ENCODE assay signal across 11 cellular contexts in the genomic region with DNA sequence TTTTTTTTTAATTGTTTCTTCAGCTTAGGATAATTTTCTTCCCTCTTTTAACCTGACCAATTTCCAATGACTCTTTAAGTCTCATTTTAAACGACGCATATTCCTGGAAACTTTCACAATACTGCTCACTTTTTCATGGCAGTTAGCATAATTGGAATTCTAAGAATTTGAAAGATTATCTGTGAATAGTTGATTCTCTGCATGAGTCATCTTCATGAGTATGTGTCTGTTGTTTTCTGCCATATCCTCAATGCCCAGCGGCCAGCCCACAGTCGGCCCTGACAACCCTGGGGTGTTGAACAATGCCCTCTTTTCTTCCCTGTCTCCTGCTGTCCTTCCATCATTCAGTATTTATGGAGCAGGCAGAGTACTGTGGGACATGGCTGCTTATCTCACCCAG.
A peak's percentile ranks its signal among the peaks of the same experiment; 100 is the strongest.
DNase-seq lines count a peak whose midpoint lies in the region; ATAC-seq, FAIRE-seq and TF ChIP-seq lines count a peak whose summit lies in the region.
"Had no signal": no experiment of that assay in that cellular context is flagged by ENCODE, and none has a peak within 500 bp of the region (broad histone marks: within the 10 kb centered on the region; RNA-seq: fewer than 3 reads in every experiment).

No MANE protein-coding gene starts in this region.

- H3K27ac Mint-ChIP-seq in astrocyte (ENCODE audit: unreplicated experiment): peak overlapping the region; percentile 79
- H3K27ac Mint-ChIP-seq: activated CD4-positive, alpha-beta T cell treated with anti-CD3 and anti-CD28 coated beads, Interleukin-2, amount 10 ng/mL, durations not matched to agents 24 days and 14 days had no signal

- H3K4me1 ChIP-seq in astrocyte (ENCODE audit: insufficient read depth, low read length): no peaks in the 10 kb centered on the region
- H3K4me1 ChIP-seq in upper lobe of right lung: no peaks in the 10 kb centered on the region
- no peaks in the 10 kb centered on the region for H3K4me1 ChIP-seq in stomach

- H3K4me3 ChIP-seq in astrocyte (ENCODE audit: insufficient read depth, low read depth, low read length) (no peak overlapping the region), upper lobe of right lung (no peak overlapping the region), stomach (no peak overlapping the region)

- H3K27me3 ChIP-seq in astrocyte (ENCODE audit: insufficient read depth, low read length) (no peaks in the 10 kb centered on the region), upper lobe of right lung (no peaks in the 10 kb centered on the region), stomach (no peaks in the 10 kb centered on the region)

- TF ChIP-seq EP300 in stomach (IDR thresholded peaks at IDR 0.05): no peak

- H3K4me1 Mint-ChIP-seq in astrocyte (ENCODE audit: low read depth, unreplicated experiment): peaks cover 19% of the 10 kb centered on the region
- H3K4me1 Mint-ChIP-seq: activated CD4-positive, alpha-beta T cell treated with anti-CD3 and anti-CD28 coated beads, Interleukin-2, amount 10 ng/mL, durations not matched to agents 24 days and 14 days had no signal

- FAIRE-seq in astrocyte (lab: Jason Lieb, UNC): peak; percentile 5

- no peak overlapping the region for H3K27ac ChIP-seq in astrocyte (ENCODE audit: low read depth, low read length)
- no peak overlapping the region for H3K27ac ChIP-seq in upper lobe of right lung
- no peak overlapping the region for H3K27ac ChIP-seq in stomach

- no peaks in the 10 kb centered on the region for H3K9me3 Mint-ChIP-seq in astrocyte (ENCODE audit: unreplicated experiment)
- H3K9me3 Mint-ChIP-seq: activated CD4-positive, alpha-beta T cell treated with anti-CD3 and anti-CD28 coated beads, Interleukin-2, amount 10 ng/mL, durations not matched to agents 24 days and 14 days had no signal

- H3K79me2 ChIP-seq in astrocyte (ENCODE audit: insufficient read depth, low read length): no peaks in the 10 kb centered on the region

- H3K9ac ChIP-seq in astrocyte (ENCODE audit: low read length): no peak overlapping the region

- no peaks in the 10 kb centered on the region for H4K20me1 ChIP-seq in astrocyte (ENCODE audit: insufficient read depth, low read length)

- WGBS in stomach, 5 donors: 74 to 82% (median 81%) methylated on average over 4 of the region's 4 CpGs

- no peaks in the 10 kb centered on the region for H3K36me3 Mint-ChIP-seq in astrocyte (ENCODE audit: low read depth, unreplicated experiment)

- TF ChIP-seq CTCF in astrocyte (IDR thresholded peaks at IDR 0.05; ENCODE audit: insufficient read depth, low read depth, low read length): no peak
- no peak for TF ChIP-seq CTCF in upper lobe of right lung (IDR thresholded peaks at IDR 0.05)
- no peak for TF ChIP-seq CTCF in stomach (IDR thresholded peaks at IDR 0.05)

- H3K4me3 Mint-ChIP-seq in astrocyte (ENCODE audit: unreplicated experiment): no peak overlapping the region
- H3K4me3 Mint-ChIP-seq: activated CD4-positive, alpha-beta T cell treated with anti-CD3 and anti-CD28 coated beads, Interleukin-2, amount 10 ng/mL, durations not matched to agents 24 days and 14 days had no signal

- no peak for TF ChIP-seq POLR2A in stomach (IDR thresholded peaks at IDR 0.05)

- ATAC-seq in upper lobe of right lung: peak; percentile 44

- intact Hi-C loops in upper lobe of right lung (cut with DNase I) (no loop called here), stomach (cut with DNase I; ENCODE audit: low total_unique reads) (no loop called here)

- no peaks in the 10 kb centered on the region for H3K36me3 ChIP-seq in astrocyte (ENCODE audit: insufficient read depth, low read length)
- H3K36me3 ChIP-seq in upper lobe of right lung: no peaks in the 10 kb centered on the region
- no peaks in the 10 kb centered on the region for H3K36me3 ChIP-seq in stomach

- H3K9me3 ChIP-seq in astrocyte (ENCODE audit: insufficient read depth, low read depth, low read length) (no peaks in the 10 kb centered on the region), upper lobe of right lung (no peaks in the 10 kb centered on the region), stomach (no peaks in the 10 kb centered on the region)

- DNase-seq in HS-5 (ENCODE audit: low read depth) (peak; percentile 92), astrocyte (ENCODE audit: low read depth) (peak; percentile 64), inferior parietal cortex (ENCODE audit: extremely low spot score) (peak; percentile 11), upper lobe of right lung (no peak), stomach (no peak), mucosa of gallbladder (ENCODE audit: low spot score) (no peak), NCI-H2171 treated with DMSO at 0.1 percent for 48 hours (lab: John Stamatoyannopoulos, UW) (no peak)
- DNase-seq: activated CD4-positive, alpha-beta T cell treated with anti-CD3 and anti-CD28 coated beads, Interleukin-2, amount 10 ng/mL, durations not matched to agents 24 days and 14 days; activated naive CD4-positive, alpha-beta T cell treated with anti-CD3 and anti-CD28 coated beads, Interleukin-2, amount 50 U/mL, for 16 hours; effector CD4-positive, alpha-beta T cell; SHP77 treated with DMSO at 0.1 percent for 48 hours had no signal

- H3K27me3 Mint-ChIP-seq in astrocyte (ENCODE audit: low read depth, unreplicated experiment): peaks cover 5% of the 10 kb centered on the region
- H3K27me3 Mint-ChIP-seq: activated CD4-positive, alpha-beta T cell treated with anti-CD3 and anti-CD28 coated beads, Interleukin-2, amount 10 ng/mL, durations not matched to agents 24 days and 14 days had no signal

- no peak overlapping the region for H2AFZ ChIP-seq in astrocyte (ENCODE audit: low read depth, low read length)

- peak overlapping the region; percentile 62 for H3K4me2 ChIP-seq in astrocyte (ENCODE audit: low read length)

Comparison
In these comparisons a context has a peak if more than half of its experiments do, and no peak if none do; other contexts are left out.
1. DNase-seq: peak in HS-5 (single experiment), astrocyte (single experiment) and inferior parietal cortex (single experiment); none in upper lobe of right lung (single experiment), stomach (single experiment), mucosa of gallbladder (single experiment) and NCI-H2171 treated with DMSO at 0.1 percent for 48 hours (single experiment).